ENCODE assay signal across 9 cellular contexts in the genomic region with DNA sequence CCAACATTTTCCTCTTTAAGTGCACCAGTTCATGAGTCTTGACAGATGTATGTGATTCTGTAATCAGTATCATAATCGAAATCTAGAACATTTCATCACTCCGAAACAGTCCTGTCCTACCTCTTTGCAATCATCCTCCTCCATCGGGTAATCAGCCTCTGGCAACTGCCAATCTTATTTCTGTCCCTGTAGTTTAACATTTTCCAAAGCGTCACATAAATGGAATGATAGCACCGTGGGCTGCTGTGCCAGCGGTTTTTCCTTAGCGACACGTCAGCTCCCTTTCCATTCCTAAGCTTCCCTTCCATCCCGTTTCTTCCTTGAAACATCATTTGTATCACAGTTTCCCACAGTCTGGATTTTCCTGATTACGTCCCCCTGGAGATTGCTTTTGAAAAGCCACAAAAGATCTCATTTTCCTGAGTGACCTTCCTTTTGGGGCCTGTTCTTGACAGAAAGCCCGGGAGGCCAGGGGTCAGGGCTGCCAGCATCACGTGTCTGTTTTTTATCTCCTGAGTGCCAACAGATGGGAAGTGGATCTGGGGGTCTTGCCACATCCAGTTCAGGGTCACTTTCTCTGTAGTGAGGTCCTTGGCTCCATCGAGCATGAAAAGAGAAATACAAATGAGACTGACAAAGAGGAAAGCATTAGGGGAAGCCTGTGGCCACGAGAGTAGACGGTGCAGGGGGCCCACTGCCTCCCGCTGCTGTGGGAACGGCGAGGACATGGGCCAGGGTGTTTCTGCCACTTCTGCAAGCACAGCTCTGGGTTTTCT. TPM values are rescaled to one million over a fixed set of nuclear protein-coding genes. Genes with fewer than 3 reads are reported as not detected.
DNase-seq lines count a peak whose midpoint lies in the region; ATAC-seq and TF ChIP-seq lines count a peak whose summit lies in the region.
"Had no signal": no experiment of that assay in that cellular context is flagged by ENCODE, and none has a peak within 500 bp of the region (broad histone marks: within the 10 kb centered on the region; RNA-seq: fewer than 3 reads in every experiment).

No MANE protein-coding gene starts in this region.

- peaks cover 0 to 13% of the 10 kb centered on the region in 2 donors for H3K4me1 ChIP-seq in uterus

- no peaks in the 10 kb centered on the region for H3K36me3 ChIP-seq in uterus

- no peaks in the 10 kb centered on the region for H3K9me3 ChIP-seq in uterus

- H3K27ac Mint-ChIP-seq in neural crest cell (ENCODE audit: unreplicated experiment) (peak overlapping the region; percentile 84), immature natural killer cell (no peak overlapping the region)
- H3K27ac Mint-ChIP-seq: activated CD8-positive, alpha-beta memory T cell treated with anti-CD3 and anti-CD28 coated beads, Interleukin-2, amount 10 ng/mL, durations not matched to agents 7 days and 5 days had no signal

- H3K27me3 ChIP-seq in uterus, result no peaks in the 10 kb centered on the region

- ATAC-seq in GM21381 (IDR thresholded peaks at IDR 0.05; ENCODE audit: unreplicated experiment) (no peak), HG03457 (IDR thresholded peaks at IDR 0.05; ENCODE audit: unreplicated experiment) (no peak)
- ATAC-seq: activated CD8-positive, alpha-beta memory T cell treated with anti-CD3 and anti-CD28 coated beads, Interleukin-2, amount 10 ng/mL, durations not matched to agents 7 days and 5 days had no signal

- H3K36me3 Mint-ChIP-seq in neural crest cell (ENCODE audit: low read depth) (peaks cover under 1% of the 10 kb centered on the region), immature natural killer cell (peaks cover 8 to 23% (median 14%) of the 10 kb centered on the region in 3 donors)

- H3K9me3 Mint-ChIP-seq in neural crest cell (no peaks in the 10 kb centered on the region), immature natural killer cell (no peaks in the 10 kb centered on the region)

- no peak for TF ChIP-seq POLR2A in uterus (IDR thresholded peaks at IDR 0.05)

- H3K27me3 Mint-ChIP-seq in neural crest cell (ENCODE audit: low read depth), result no peaks in the 10 kb centered on the region
- H3K27me3 Mint-ChIP-seq in immature natural killer cell (ENCODE audit: low read depth in 3 of 3), result peaks cover 0 to 7% (median 0%) of the 10 kb centered on the region in 3 donors
- H3K27me3 Mint-ChIP-seq: activated CD8-positive, alpha-beta memory T cell treated with anti-CD3 and anti-CD28 coated beads, Interleukin-2, amount 10 ng/mL, durations not matched to agents 7 days and 5 days had no signal

- H3K4me3 Mint-ChIP-seq in neural crest cell, result peak overlapping the region; percentile 77
- no peak overlapping the region for H3K4me3 Mint-ChIP-seq in immature natural killer cell
- H3K4me3 Mint-ChIP-seq: activated CD8-positive, alpha-beta memory T cell treated with anti-CD3 and anti-CD28 coated beads, Interleukin-2, amount 10 ng/mL, durations not matched to agents 7 days and 5 days had no signal

- H3K4me1 Mint-ChIP-seq in neural crest cell (peaks cover 57% of the 10 kb centered on the region), immature natural killer cell (peaks cover 0 to 3% of the 10 kb centered on the region in 2 donors)
- H3K4me1 Mint-ChIP-seq: activated CD8-positive, alpha-beta memory T cell treated with anti-CD3 and anti-CD28 coated beads, Interleukin-2, amount 10 ng/mL, durations not matched to agents 7 days and 5 days had no signal

- DNase-seq in fibroblast of the conjunctiva (ENCODE audit: low read depth) (peak; percentile 29), neural crest cell (ENCODE audit: low read depth, low spot score) (peak; percentile 34), uterus (no peak), immature natural killer cell (no peak)
- DNase-seq: activated CD8-positive, alpha-beta memory T cell treated with anti-CD3 and anti-CD28 coated beads, Interleukin-2, amount 10 ng/mL, durations not matched to agents 7 days and 5 days; NCI-H187 had no signal

- TF ChIP-seq CTCF in neural crest cell (conservative IDR thresholded peaks at IDR 0.05), result no peak
- TF ChIP-seq CTCF in uterus (IDR thresholded peaks at IDR 0.05), result no peak

- intact Hi-C loops in uterus (cut with DNase I; ENCODE audit: low total_unique reads), result no loop called here

- no peak overlapping the region for H3K4me3 ChIP-seq in uterus

- H3K27ac ChIP-seq in angular gyrus (ENCODE audit: low read depth, low read length) (peak overlapping the region; percentile 26), uterus (peak overlapping the region; percentile 60 to 74)

RNA-seq across cellular contexts. Expression of gene TMEM120A, which starts 31.6 kb away (rescaled TPM):
- 33.4 and 41.8 TPM in 2 replicates for total RNA-seq in neural crest cell
- 10 to 100 TPM in 3 of 4 donors, 1 to 10 TPM in 1; 4.6 to 95.4 (median 36.9) TPM for total RNA-seq in uterus
- polyA plus RNA-seq in immature natural killer cell, result 10 to 100 TPM; 35.1 to 53.8 (median 47.6) TPM

RNA-seq across cellular contexts. Expression of gene POR, which starts 47.8 kb away (rescaled TPM):
- 123 and 126 TPM in 2 replicates for total RNA-seq in neural crest cell
- total RNA-seq in uterus, result 100 to 1,000 TPM in 1 of 4 donors, 10 to 100 TPM in 2, 1 to 10 TPM in 1; 10.0 to 122 (median 69.2) TPM
- polyA plus RNA-seq in immature natural killer cell, result 10 to 100 TPM; 49.5 to 68.9 (median 64.4) TPM

Comparison
In these comparisons a context has a peak if more than half of its experiments do, and no peak if none do; other contexts are left out.
1. DNase-seq: peak in fibroblast of the conjunctiva (single experiment) and neural crest cell (single experiment); none in uterus (0 of 2) and immature natural killer cell (0 of 3).